Comparison of ENCODE assay signal across 8 cellular contexts in genomic region chr9:129803679-129804065, GRCh38. TPM values are rescaled to one million over a fixed set of nuclear protein-coding genes. Genes with fewer than 3 reads are reported as not detected.
DNase-seq lines count a peak whose midpoint lies in the region; ATAC-seq and TF ChIP-seq lines count a peak whose summit lies in the region.

No MANE protein-coding gene starts in this region.

- DNase-seq in GM06990 (ENCODE audit: extremely low read depth, insufficient read length), result no peak
- DNase-seq in brain microvascular endothelial cell, result no peak
- DNase-seq in mesothelial cell of epicardium (ENCODE audit: low spot score in 2 of 2, unreplicated experiment in 2 of 2), result no peak
- no peak for DNase-seq in HPDE6-E6E7 (ENCODE audit: extremely low spot score)
- DNase-seq in activated gamma-delta T cell treated with Interleukin-2 at 50 U/mL for 16 hours, result no peak
- DNase-seq in NCI-H510A treated with DMSO at 0.1 percent for 48 hours (lab: John Stamatoyannopoulos, UW), result no peak
- no peak for DNase-seq in AG08396 (ENCODE audit: low spot score)

- H3K36me3 ChIP-seq in GM06990 (ENCODE audit: control insufficient read depth, insufficient read depth, low read length) (peaks cover 5% of the 10 kb centered on the region; the same call in 1 of the 2 replicates), brain microvascular endothelial cell (replicated peaks) (peaks cover 16% of the 10 kb centered on the region)

- H3K27ac ChIP-seq in brain microvascular endothelial cell, result peak overlapping the region; percentile 3

- peak overlapping the region; percentile 68 for H3K4me3 ChIP-seq in GM06990 (replicated peaks; ENCODE audit: low read depth, low read length)
- peak overlapping the region; percentile 73 for H3K4me3 ChIP-seq in brain microvascular endothelial cell (ENCODE audit: low read depth, low read length)

- H3K27ac Mint-ChIP-seq in mesothelial cell of epicardium, result peak overlapping the region; percentile 56

- H3K4me1 Mint-ChIP-seq in mesothelial cell of epicardium, result peaks cover 7% of the 10 kb centered on the region

- H3K27me3 ChIP-seq in GM06990 (replicated peaks; ENCODE audit: control insufficient read depth, insufficient read depth, low read length), result no peaks in the 10 kb centered on the region
- no peaks in the 10 kb centered on the region for H3K27me3 ChIP-seq in brain microvascular endothelial cell (replicated peaks)

- no peaks in the 10 kb centered on the region for H3K9me3 Mint-ChIP-seq in mesothelial cell of epicardium

- H3K36me3 Mint-ChIP-seq in mesothelial cell of epicardium, result peaks cover 13% of the 10 kb centered on the region

- in situ Hi-C loops in brain microvascular endothelial cell (cut with HindIII; ENCODE audit: low pct_ligation_motif_present, low sequenced_read_pairs), result no loop called here

- TF ChIP-seq CTCF in GM06990 (IDR thresholded peaks at IDR 0.05; ENCODE audit: insufficient read depth, low read length, poor library complexity, severe bottlenecking) (no peak), brain microvascular endothelial cell (IDR thresholded peaks at IDR 0.05; ENCODE audit: low read depth, low read length, missing control alignments) (no peak), mesothelial cell of epicardium (IDR thresholded peaks at IDR 0.05; ENCODE audit: unreplicated experiment) (no peak)

- H3K4me3 Mint-ChIP-seq in mesothelial cell of epicardium, result peak overlapping the region; percentile 79

- peak; percentile 7 for ATAC-seq in HG03571 (IDR thresholded peaks at IDR 0.05; ENCODE audit: unreplicated experiment)

- no peaks in the 10 kb centered on the region for H3K27me3 Mint-ChIP-seq in mesothelial cell of epicardium (ENCODE audit: low read depth)

RNA-seq across cellular contexts. Expression of gene TOR1B, which starts 0.7 kb away (rescaled TPM):
- total RNA-seq in mesothelial cell of epicardium, result 15.3 to 18.0 TPM (median 16.1 TPM) in 3 replicates

RNA-seq across cellular contexts. Expression of gene TOR1A, which starts 20.3 kb away (rescaled TPM):
- total RNA-seq in mesothelial cell of epicardium, result 33.7 to 34.8 TPM (median 33.8 TPM) in 3 replicates

RNA-seq across cellular contexts. Expression of gene C9orf78, which starts 31.4 kb away (rescaled TPM):
- 28.2 to 31.0 TPM (median 29.9 TPM) in 3 replicates for total RNA-seq in mesothelial cell of epicardium

RNA-seq across cellular contexts. Expression of gene USP20, which starts 31.6 kb away (rescaled TPM):
- 47.1 to 49.0 TPM (median 47.7 TPM) in 3 replicates for total RNA-seq in mesothelial cell of epicardium

RNA-seq across cellular contexts. Expression of gene PTGES, which starts 50.8 kb away (rescaled TPM):
- 28.4 to 30.1 TPM (median 29.6 TPM) in 3 replicates for total RNA-seq in mesothelial cell of epicardium
